23 cellular contexts compared by ENCODE assay signal in the genomic region with DNA sequence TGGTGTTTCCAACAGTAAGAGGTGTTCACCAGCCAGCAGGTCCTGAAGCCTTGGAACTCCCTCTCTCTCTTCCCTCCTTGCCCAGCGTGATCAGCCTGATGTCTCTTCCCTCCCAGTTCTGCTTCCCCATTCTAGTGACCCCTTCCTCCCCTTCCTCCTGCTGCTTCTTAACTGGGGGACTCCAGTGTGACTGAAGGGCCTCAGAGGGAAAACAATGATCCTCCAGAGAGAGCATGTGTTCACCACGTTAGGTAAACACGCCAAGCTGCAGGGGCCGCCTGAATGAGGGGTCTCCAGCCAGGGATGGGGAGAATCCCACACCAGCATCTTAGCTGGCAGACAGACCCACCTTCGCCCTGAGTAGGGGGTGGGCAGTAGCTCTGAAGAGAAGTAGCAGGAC.
"Had no signal": no experiment of that assay in that cellular context is flagged by ENCODE, and none has a peak within 500 bp of the region (broad histone marks: within the 10 kb centered on the region; RNA-seq: fewer than 3 reads in every experiment).

No MANE protein-coding gene starts in this region.

- H3K27me3 ChIP-seq: MG63 had no signal

- DNase-seq: activated CD4-positive, alpha-beta memory T cell treated with anti-CD3 and anti-CD28 coated beads, Interleukin-2, amount 10 ng/mL, durations not matched to agents 7 days and 5 days; activated CD4-positive, alpha-beta T cell treated with anti-CD3 and anti-CD28 coated beads for 36 hours; activated CD4-positive, alpha-beta T cell treated with anti-CD3 and anti-CD28 coated beads, Interleukin-2, amount 50 U/mL, for 1 hour; activated gamma-delta T cell; activated naive CD4-positive, alpha-beta T cell treated with anti-CD3 and anti-CD28 coated beads for 36 hours; activated T-cell treated with anti-CD3 and anti-CD28 coated beads for 4 hours; activated T-cell treated with anti-CD3 and anti-CD28 coated beads, Interleukin-2, amount 50 U/mL, for 48 hours; central memory CD4-positive, alpha-beta T cell; MG63; MV-4-11; NCI-H1092 treated with DMSO at 0.1 percent for 48 hours; NCI-H1436 treated with DMSO at 0.1 percent for 48 hours; NCI-H187 treated with DMSO at 0.1 percent for 48 hours; NCI-H2081 treated with DMSO at 0.1 percent for 48 hours; NCI-H2171 treated with DMSO at 0.1 percent for 48 hours; NCI-H226; NCI-H526; NCI-H82; SK-N-SH; T-helper 1 cell; WERI-Rb-1 had no signal

- H3K27ac ChIP-seq: breast epithelium, WERI-Rb-1 had no signal

- ATAC-seq: activated CD4-positive, alpha-beta T cell treated with anti-CD3 and anti-CD28 coated beads for 36 hours; activated T-helper 17 cell treated with anti-CD3 and anti-CD28 coated beads, Interleukin-2, amount 50 U/mL, for 72 hours had no signal
